In the genomic region with DNA sequence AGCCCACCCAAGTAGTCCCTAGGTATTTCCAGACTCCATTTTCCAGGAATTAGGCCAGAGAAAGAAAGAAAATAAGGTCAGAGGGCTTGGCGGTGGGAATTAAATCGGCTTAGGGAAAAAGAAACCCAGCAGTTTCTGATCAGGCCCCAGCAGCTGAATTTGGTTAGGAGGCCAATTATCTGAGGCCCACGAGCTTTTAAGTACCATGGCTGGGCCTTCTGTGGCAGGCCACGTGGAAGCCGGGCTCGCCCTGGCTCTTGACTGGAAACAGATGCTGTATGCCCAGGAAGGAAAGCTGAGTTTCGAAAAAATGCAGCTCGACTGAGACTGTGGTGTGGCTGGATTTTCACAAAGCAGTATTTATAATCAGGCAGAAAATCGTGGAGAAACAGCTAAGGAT, we compare ENCODE assay signal across 1 cellular context.
TF ChIP-seq lines count a peak whose summit lies in the region.

No MANE protein-coding gene starts in this region.

TF ChIP-seq in SK-N-SH, 30 proteins besides CTCF, POLR2A, EP300 and RAD21 (continued from another document):
- TF ChIP-seq USF1 (IDR thresholded peaks at IDR 0.05; ENCODE audit: borderline replicate concordance, low read depth), result peak; percentile 40; the same call in 1 of the 2 replicates
- no peak for TF ChIP-seq FOSL2 (IDR thresholded peaks at IDR 0.05; ENCODE audit: borderline replicate concordance, low read depth)
- peak; percentile 65 for TF ChIP-seq CHD2 (IDR thresholded peaks at IDR 0.05; ENCODE audit: low read length, partially characterized antibody)
- peak; percentile 86 for TF ChIP-seq RCOR1 (IDR thresholded peaks at IDR 0.05; ENCODE audit: low read length)
- TF ChIP-seq GATA2 (CRISPR knock-in tag; IDR thresholded peaks at IDR 0.05), result peak; percentile 64; the same call in 1 of the 2 replicates
- no peak for TF ChIP-seq YY1 (IDR thresholded peaks at IDR 0.05; ENCODE audit: low read depth)
- peak; percentile 88 for TF ChIP-seq TCF12 (IDR thresholded peaks at IDR 0.05)
- TF ChIP-seq, protein P1, sequence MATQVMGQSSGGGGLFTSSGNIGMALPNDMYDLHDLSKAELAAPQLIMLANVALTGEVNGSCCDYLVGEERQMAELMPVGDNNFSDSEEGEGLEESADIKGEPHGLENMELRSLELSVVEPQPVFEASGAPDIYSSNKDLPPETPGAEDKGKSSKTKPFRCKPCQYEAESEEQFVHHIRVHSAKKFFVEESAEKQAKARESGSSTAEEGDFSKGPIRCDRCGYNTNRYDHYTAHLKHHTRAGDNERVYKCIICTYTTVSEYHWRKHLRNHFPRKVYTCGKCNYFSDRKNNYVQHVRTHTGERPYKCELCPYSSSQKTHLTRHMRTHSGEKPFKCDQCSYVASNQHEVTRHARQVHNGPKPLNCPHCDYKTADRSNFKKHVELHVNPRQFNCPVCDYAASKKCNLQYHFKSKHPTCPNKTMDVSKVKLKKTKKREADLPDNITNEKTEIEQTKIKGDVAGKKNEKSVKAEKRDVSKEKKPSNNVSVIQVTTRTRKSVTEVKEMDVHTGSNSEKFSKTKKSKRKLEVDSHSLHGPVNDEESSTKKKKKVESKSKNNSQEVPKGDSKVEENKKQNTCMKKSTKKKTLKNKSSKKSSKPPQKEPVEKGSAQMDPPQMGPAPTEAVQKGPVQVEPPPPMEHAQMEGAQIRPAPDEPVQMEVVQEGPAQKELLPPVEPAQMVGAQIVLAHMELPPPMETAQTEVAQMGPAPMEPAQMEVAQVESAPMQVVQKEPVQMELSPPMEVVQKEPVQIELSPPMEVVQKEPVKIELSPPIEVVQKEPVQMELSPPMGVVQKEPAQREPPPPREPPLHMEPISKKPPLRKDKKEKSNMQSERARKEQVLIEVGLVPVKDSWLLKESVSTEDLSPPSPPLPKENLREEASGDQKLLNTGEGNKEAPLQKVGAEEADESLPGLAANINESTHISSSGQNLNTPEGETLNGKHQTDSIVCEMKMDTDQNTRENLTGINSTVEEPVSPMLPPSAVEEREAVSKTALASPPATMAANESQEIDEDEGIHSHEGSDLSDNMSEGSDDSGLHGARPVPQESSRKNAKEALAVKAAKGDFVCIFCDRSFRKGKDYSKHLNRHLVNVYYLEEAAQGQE (IDR thresholded peaks at IDR 0.05; ENCODE audit: low read depth, low read length), result no peak
- TF ChIP-seq EZH2phosphoT487 (IDR thresholded peaks at IDR 0.05; ENCODE audit: borderline replicate concordance, low read depth), result no peak
- TF ChIP-seq, protein P2, sequence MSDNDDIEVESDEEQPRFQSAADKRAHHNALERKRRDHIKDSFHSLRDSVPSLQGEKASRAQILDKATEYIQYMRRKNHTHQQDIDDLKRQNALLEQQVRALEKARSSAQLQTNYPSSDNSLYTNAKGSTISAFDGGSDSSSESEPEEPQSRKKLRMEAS (IDR thresholded peaks at IDR 0.05; ENCODE audit: low read depth), result peak; percentile 97
- no peak for TF ChIP-seq FOXM1 (IDR thresholded peaks at IDR 0.05; ENCODE audit: low read depth)
